25 cellular contexts compared by ENCODE assay signal in genomic region chr21:32132409-32132808, GRCh38.
"Had no signal": no experiment of that assay in that cellular context is flagged by ENCODE, and none has a peak within 500 bp of the region (broad histone marks: within the 10 kb centered on the region; RNA-seq: fewer than 3 reads in every experiment).

No MANE protein-coding gene starts in this region.

- H3K36me3 ChIP-seq: adrenal gland, SJCRH30 had no signal

- DNase-seq: activated CD4-positive, alpha-beta T cell treated with anti-CD3 and anti-CD28 coated beads, Interleukin-2, amount 10 ng/mL, durations not matched to agents 24 days and 14 days; activated CD4-positive, alpha-beta T cell treated with anti-CD3 and anti-CD28 coated beads, Interleukin-2, amount 50 U/mL, for 4 hours; activated CD8-positive, alpha-beta T cell treated with anti-CD3 and anti-CD28 coated beads for 36 hours; activated gamma-delta T cell; activated naive CD4-positive, alpha-beta T cell treated with anti-CD3 and anti-CD28 coated beads for 36 hours; activated T-cell treated with anti-CD3 and anti-CD28 coated beads, Interleukin-2, amount 50 U/mL, for 1 hour; activated T-cell treated with anti-CD3 and anti-CD28 coated beads, Interleukin-2, amount 50 U/mL, for 72 hours; body of pancreas; caudate nucleus; cerebellar nuclear complex; NCI-H1048; NCI-H1105 treated with DMSO at 0.1 percent for 48 hours; NCI-H1436; NCI-H1694; NCI-H1930; NCI-H2081 treated with DMSO at 0.1 percent for 48 hours; NCI-H446 treated with DMSO at 0.1 percent for 48 hours; NCI-H524; NCI-H82; SHP77; SJCRH30; T1000 had no signal

- H3K27ac Mint-ChIP-seq: activated CD4-positive, alpha-beta T cell treated with anti-CD3 and anti-CD28 coated beads, Interleukin-2, amount 10 ng/mL, durations not matched to agents 24 days and 14 days; activated CD8-positive, alpha-beta T cell treated with anti-CD3 and anti-CD28 coated beads for 36 hours; activated naive CD4-positive, alpha-beta T cell treated with anti-CD3 and anti-CD28 coated beads for 36 hours; activated T-cell treated with anti-CD3 and anti-CD28 coated beads, Interleukin-2, amount 50 U/mL, for 72 hours; activated T-helper 17 cell treated with anti-CD3 and anti-CD28 coated beads, Interleukin-2, amount 50 U/mL, for 72 hours had no signal

- H3K4me1 ChIP-seq: body of pancreas had no signal

- H3K27ac ChIP-seq: adrenal gland, body of pancreas, SJCRH30, SK-N-MC had no signal

- H3K27me3 ChIP-seq: adrenal gland, body of pancreas, SJCRH30 had no signal

- H3K4me1 Mint-ChIP-seq: activated CD4-positive, alpha-beta T cell treated with anti-CD3 and anti-CD28 coated beads, Interleukin-2, amount 10 ng/mL, durations not matched to agents 24 days and 14 days; activated T-helper 17 cell treated with anti-CD3 and anti-CD28 coated beads, Interleukin-2, amount 50 U/mL, for 72 hours had no signal

- H3K9me3 ChIP-seq: adrenal gland, body of pancreas had no signal

- H3K4me3 ChIP-seq: adrenal gland, body of pancreas, SJCRH30, SK-N-MC had no signal

- H3K4me3 Mint-ChIP-seq: activated CD4-positive, alpha-beta T cell treated with anti-CD3 and anti-CD28 coated beads, Interleukin-2, amount 10 ng/mL, durations not matched to agents 24 days and 14 days; activated CD8-positive, alpha-beta T cell treated with anti-CD3 and anti-CD28 coated beads for 36 hours; activated naive CD4-positive, alpha-beta T cell treated with anti-CD3 and anti-CD28 coated beads for 36 hours; activated T-cell treated with anti-CD3 and anti-CD28 coated beads, Interleukin-2, amount 50 U/mL, for 72 hours; activated T-helper 17 cell treated with anti-CD3 and anti-CD28 coated beads, Interleukin-2, amount 50 U/mL, for 72 hours had no signal
